ENCODE assay signal across 33 cellular contexts in the genomic region with DNA sequence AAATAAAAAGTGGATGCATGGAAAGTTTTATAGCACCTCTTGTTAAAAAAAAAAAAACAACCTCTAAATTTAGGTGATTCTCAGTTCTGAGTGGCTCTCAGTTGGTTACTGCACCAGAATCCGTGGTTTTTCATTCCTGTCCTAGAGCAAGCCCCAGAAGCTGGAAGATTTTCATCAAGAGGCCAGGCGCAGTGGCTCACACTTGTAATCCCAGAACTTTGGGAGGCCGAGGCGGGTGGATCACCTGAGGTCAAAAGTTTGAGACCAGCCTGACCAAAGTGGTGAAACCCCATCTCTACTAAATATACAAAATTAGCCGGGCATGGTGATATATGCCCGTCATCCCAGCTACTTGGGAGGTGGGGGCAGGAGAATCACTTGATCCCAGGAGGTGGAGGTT.
"Had no signal": no experiment of that assay in that cellular context is flagged by ENCODE, and none has a peak within 500 bp of the region (broad histone marks: within the 10 kb centered on the region; RNA-seq: fewer than 3 reads in every experiment).

No MANE protein-coding gene starts in this region.

- H3K4me3 ChIP-seq: adrenal gland, body of pancreas, breast epithelium had no signal

- H3K4me1 ChIP-seq: adrenal gland, breast epithelium had no signal

- H3K4me3 Mint-ChIP-seq: activated B cell treated with CpG ODN at 0.5 μM for 24 hours; activated CD4-positive, alpha-beta T cell treated with anti-CD3 and anti-CD28 coated beads, Interleukin-2, amount 10 ng/mL, durations not matched to agents 24 days and 14 days; activated CD8-positive, alpha-beta T cell treated with anti-CD3 and anti-CD28 coated beads for 36 hours; activated naive CD4-positive, alpha-beta T cell treated with anti-CD3 and anti-CD28 coated beads, Interleukin-2, amount 10 ng/mL, durations not matched to agents 7 days and 5 days; activated naive CD8-positive, alpha-beta T cell treated with anti-CD3 and anti-CD28 coated beads for 36 hours; activated T-cell treated with anti-CD3 and anti-CD28 coated beads, Interleukin-2, amount 50 U/mL, for 4 hours; activated T-cell treated with anti-CD3 and anti-CD28 coated beads, Interleukin-2, amount 50 U/mL, for 72 hours; activated T-helper 1 cell treated with anti-CD3 and anti-CD28 coated beads, Interleukin-12 subunit alpha, Interleukin-12 subunit beta, Interleukin-2, Interleukin-4 antibody, amounts not matched to agents 30 ng/mL and 10 ng/mL and 1 ng/mL, durations not matched to agents 14 hours and 24 hours and 36 hours; activated T-helper 17 cell treated with anti-CD3 and anti-CD28 coated beads, Interleukin-2, amount 50 U/mL, for 72 hours; T-helper 1 cell treated with Interleukin-12 subunit alpha and Interleukin-12 subunit beta and Interleukin-4 antibody, amounts not matched to agents 30 μg/mL and 1 μg/mL, for 36 hours; T-helper 2 cell treated with Interferon-gamma antibody and Interleukin-4, amounts not matched to agents 5 μg/mL and 100 μg/mL, for 36 hours had no signal

- H3K27ac ChIP-seq: adrenal gland, body of pancreas, brain microvascular endothelial cell, breast epithelium, VCaP had no signal

- H3K4me1 Mint-ChIP-seq: activated CD4-positive, alpha-beta T cell treated with anti-CD3 and anti-CD28 coated beads, Interleukin-2, amount 10 ng/mL, durations not matched to agents 24 days and 14 days; activated naive CD4-positive, alpha-beta T cell treated with anti-CD3 and anti-CD28 coated beads, Interleukin-2, amount 10 ng/mL, durations not matched to agents 7 days and 5 days; activated naive CD8-positive, alpha-beta T cell treated with anti-CD3 and anti-CD28 coated beads for 36 hours; activated T-helper 17 cell treated with anti-CD3 and anti-CD28 coated beads, Interleukin-2, amount 50 U/mL, for 72 hours had no signal

- DNase-seq: activated B cell treated with CpG ODN at 0.5 μM for 24 hours; activated CD4-positive, alpha-beta T cell treated with anti-CD3 and anti-CD28 coated beads for 4 hours; activated CD4-positive, alpha-beta T cell treated with anti-CD3 and anti-CD28 coated beads, Interleukin-2, amount 10 ng/mL, durations not matched to agents 24 days and 14 days; activated CD4-positive, alpha-beta T cell treated with anti-CD3 and anti-CD28 coated beads, Interleukin-2, amount 50 U/mL, for 1 hour; activated CD4-positive, alpha-beta T cell treated with anti-CD3 and anti-CD28 coated beads, Interleukin-2, amount 50 U/mL, for 4 hours; activated CD4-positive, CD25-positive, alpha-beta regulatory T cell treated with anti-CD3 and anti-CD28 coated beads, Interleukin-2, amount 50 U/mL, for 72 hours; activated CD8-positive, alpha-beta T cell treated with anti-CD3 and anti-CD28 coated beads for 36 hours; activated effector memory CD4-positive, alpha-beta T cell treated with anti-CD3 and anti-CD28 coated beads, Interleukin-2, amount 50 U/mL, for 16 hours; activated gamma-delta T cell treated with Interleukin-2 at 50 U/mL for 16 hours; activated naive CD4-positive, alpha-beta T cell treated with anti-CD3 and anti-CD28 coated beads, Interleukin-2, amount 10 ng/mL, durations not matched to agents 7 days and 5 days; activated naive CD4-positive, alpha-beta T cell treated with Interleukin-2 at 50 U/mL for 16 hours; activated naive CD8-positive, alpha-beta T cell treated with anti-CD3 and anti-CD28 coated beads for 36 hours; activated T-cell treated with anti-CD3 and anti-CD28 coated beads for 4 hours; activated T-cell treated with anti-CD3 and anti-CD28 coated beads, Interleukin-2, amount 50 U/mL, for 1 hour; activated T-cell treated with anti-CD3 and anti-CD28 coated beads, Interleukin-2, amount 50 U/mL, for 4 hours; activated T-cell treated with anti-CD3 and anti-CD28 coated beads, Interleukin-2, amount 50 U/mL, for 72 hours; amniotic stem cell; aorta; body of pancreas; brain microvascular endothelial cell; central memory CD4-positive, alpha-beta T cell; SW 1271; T-helper 1 cell; T-helper 2 cell; T-helper 9 cell had no signal

- H3K9me3 Mint-ChIP-seq: activated CD4-positive, alpha-beta T cell treated with anti-CD3 and anti-CD28 coated beads, Interleukin-2, amount 10 ng/mL, durations not matched to agents 24 days and 14 days; activated CD8-positive, alpha-beta T cell treated with anti-CD3 and anti-CD28 coated beads for 36 hours; activated naive CD4-positive, alpha-beta T cell treated with anti-CD3 and anti-CD28 coated beads, Interleukin-2, amount 10 ng/mL, durations not matched to agents 7 days and 5 days; activated T-helper 1 cell treated with anti-CD3 and anti-CD28 coated beads, Interleukin-12 subunit alpha, Interleukin-12 subunit beta, Interleukin-2, Interleukin-4 antibody, amounts not matched to agents 30 ng/mL and 10 ng/mL and 1 ng/mL, durations not matched to agents 14 hours and 24 hours and 36 hours; activated T-helper 17 cell treated with anti-CD3 and anti-CD28 coated beads, Interleukin-2, amount 50 U/mL, for 72 hours; T-helper 1 cell treated with Interleukin-12 subunit alpha and Interleukin-12 subunit beta and Interleukin-4 antibody, amounts not matched to agents 30 μg/mL and 1 μg/mL, for 36 hours; T-helper 2 cell treated with Interferon-gamma antibody and Interleukin-4, amounts not matched to agents 5 μg/mL and 100 μg/mL, for 36 hours had no signal

- H3K9me3 ChIP-seq: adrenal gland, body of pancreas, breast epithelium had no signal

- H3K36me3 ChIP-seq: adrenal gland, brain microvascular endothelial cell, breast epithelium had no signal

- H3K27ac Mint-ChIP-seq: activated B cell treated with CpG ODN at 0.5 μM for 24 hours; activated CD4-positive, alpha-beta T cell treated with anti-CD3 and anti-CD28 coated beads, Interleukin-2, amount 10 ng/mL, durations not matched to agents 24 days and 14 days; activated CD8-positive, alpha-beta T cell treated with anti-CD3 and anti-CD28 coated beads for 36 hours; activated naive CD4-positive, alpha-beta T cell treated with anti-CD3 and anti-CD28 coated beads, Interleukin-2, amount 10 ng/mL, durations not matched to agents 7 days and 5 days; activated naive CD4-positive, alpha-beta T cell treated with anti-CD3 and anti-CD28 coated beads, Interleukin-2, amount 50 U/mL, for 72 hours; activated naive CD8-positive, alpha-beta T cell treated with anti-CD3 and anti-CD28 coated beads for 36 hours; activated T-cell treated with anti-CD3 and anti-CD28 coated beads, Interleukin-2, amount 50 U/mL, for 72 hours; activated T-helper 1 cell treated with anti-CD3 and anti-CD28 coated beads, Interleukin-12 subunit alpha, Interleukin-12 subunit beta, Interleukin-2, Interleukin-4 antibody, amounts not matched to agents 30 ng/mL and 10 ng/mL and 1 ng/mL, durations not matched to agents 14 hours and 24 hours and 36 hours; activated T-helper 17 cell treated with anti-CD3 and anti-CD28 coated beads, Interleukin-2, amount 50 U/mL, for 72 hours; T-helper 1 cell treated with Interleukin-12 subunit alpha and Interleukin-12 subunit beta and Interleukin-4 antibody, amounts not matched to agents 30 μg/mL and 1 μg/mL, for 36 hours; T-helper 2 cell treated with Interferon-gamma antibody and Interleukin-4, amounts not matched to agents 5 μg/mL and 100 μg/mL, for 36 hours had no signal

- H3K36me3 Mint-ChIP-seq: activated naive CD4-positive, alpha-beta T cell treated with anti-CD3 and anti-CD28 coated beads, Interleukin-2, amount 10 ng/mL, durations not matched to agents 7 days and 5 days; activated naive CD4-positive, alpha-beta T cell treated with anti-CD3 and anti-CD28 coated beads, Interleukin-2, amount 50 U/mL, for 72 hours; activated naive CD8-positive, alpha-beta T cell treated with anti-CD3 and anti-CD28 coated beads for 36 hours had no signal

- H3K27me3 ChIP-seq: body of pancreas had no signal
